Comparison of ENCODE assay signal across 35 cellular contexts in the genomic region with DNA sequence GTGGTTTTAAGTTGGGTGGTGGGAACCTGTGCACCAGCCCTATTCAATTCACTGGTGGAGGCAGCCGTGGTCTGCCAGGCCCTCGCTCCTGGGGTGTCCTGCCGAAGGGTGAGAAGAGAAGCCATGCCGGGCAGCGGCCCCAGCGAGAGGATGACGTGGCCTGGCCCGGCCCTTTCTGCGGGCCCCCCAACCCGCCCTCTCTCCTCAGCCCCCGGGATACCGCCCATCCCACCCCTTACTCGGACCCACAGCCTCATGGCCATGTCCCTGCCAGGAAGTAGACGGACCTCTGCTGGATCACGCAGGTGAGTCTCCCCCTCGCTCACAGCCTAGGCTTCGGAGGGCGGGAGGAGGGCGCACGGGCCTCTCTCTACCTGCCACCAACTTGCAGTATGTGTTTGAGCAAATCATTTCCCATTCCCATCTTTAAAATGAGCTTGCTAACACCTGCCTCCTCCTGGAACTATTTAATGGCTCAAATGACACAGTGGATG.
"Had no signal": no experiment of that assay in that cellular context is flagged by ENCODE, and none has a peak within 500 bp of the region (broad histone marks: within the 10 kb centered on the region; RNA-seq: fewer than 3 reads in every experiment).

No MANE protein-coding gene starts in this region.

- H3K27me3 Mint-ChIP-seq: activated B cell treated with CpG ODN at 0.5 μM for 24 hours; activated CD4-positive, alpha-beta memory T cell treated with anti-CD3 and anti-CD28 coated beads, Interleukin-2, amount 10 ng/mL, durations not matched to agents 7 days and 5 days; activated CD4-positive, alpha-beta T cell treated with anti-CD3 and anti-CD28 coated beads for 36 hours; activated CD4-positive, alpha-beta T cell treated with anti-CD3 and anti-CD28 coated beads, Interleukin-2, amount 10 ng/mL, durations not matched to agents 24 days and 14 days; activated naive CD8-positive, alpha-beta T cell; activated T-cell treated with anti-CD3 and anti-CD28 coated beads, Interleukin-2, amount 50 U/mL, for 24 hours; central memory CD8-positive, alpha-beta T cell; T-helper 17 cell had no signal

- DNase-seq: activated B cell treated with CpG ODN at 0.5 μM for 24 hours; activated CD4-positive, alpha-beta memory T cell treated with anti-CD3 and anti-CD28 coated beads, Interleukin-2, amount 10 ng/mL, durations not matched to agents 7 days and 5 days; activated CD4-positive, alpha-beta T cell treated with anti-CD3 and anti-CD28 coated beads for 36 hours; activated CD4-positive, alpha-beta T cell treated with anti-CD3 and anti-CD28 coated beads, Interleukin-2, amount 10 ng/mL, durations not matched to agents 24 days and 14 days; activated CD4-positive, alpha-beta T cell treated with anti-CD3 and anti-CD28 coated beads, Interleukin-2, amount 50 U/mL, for 4 hours; activated CD8-positive, alpha-beta memory T cell treated with anti-CD3 and anti-CD28 coated beads, Interleukin-2, amount 50 U/mL, for 48 hours; activated effector memory CD4-positive, alpha-beta T cell treated with Interleukin-2 at 50 U/mL for 16 hours; activated gamma-delta T cell treated with Interleukin-2 at 50 U/mL for 16 hours; activated naive CD4-positive, alpha-beta T cell treated with anti-CD3 and anti-CD28 coated beads, Interleukin-2, amount 50 U/mL, for 16 hours; activated naive CD4-positive, alpha-beta T cell treated with Interleukin-2 at 50 U/mL for 16 hours; activated T-cell treated with anti-CD3 and anti-CD28 coated beads for 4 hours; activated T-cell treated with anti-CD3 and anti-CD28 coated beads, Interleukin-2, amount 50 U/mL, for 24 hours; activated T-cell treated with anti-CD3 and anti-CD28 coated beads, Interleukin-2, amount 50 U/mL, for 72 hours; amniotic stem cell; anterior cingulate cortex; brain microvascular endothelial cell; effector memory CD4-positive, alpha-beta T cell; endodermal cell; erythroblast; foreskin keratinocyte; gastrocnemius medialis; glutamatergic neuron; T-helper 1 cell; T-helper 17 cell; T1000; WERI-Rb-1 had no signal

- H3K27ac Mint-ChIP-seq: activated B cell treated with CpG ODN at 0.5 μM for 24 hours; activated CD4-positive, alpha-beta memory T cell treated with anti-CD3 and anti-CD28 coated beads, Interleukin-2, amount 10 ng/mL, durations not matched to agents 7 days and 5 days; activated CD4-positive, alpha-beta T cell treated with anti-CD3 and anti-CD28 coated beads for 36 hours; activated CD4-positive, alpha-beta T cell treated with anti-CD3 and anti-CD28 coated beads, Interleukin-2, amount 10 ng/mL, durations not matched to agents 24 days and 14 days; activated naive CD8-positive, alpha-beta T cell; activated T-cell treated with anti-CD3 and anti-CD28 coated beads, Interleukin-2, amount 50 U/mL, for 24 hours; activated T-cell treated with anti-CD3 and anti-CD28 coated beads, Interleukin-2, amount 50 U/mL, for 72 hours; dendritic cell treated with granulocyte-macrophage colony-stimulating factor and Interleukin-4, amounts not matched to agents 40 ng/mL and 50 ng/mL, for 4 days; endodermal cell; T-helper 17 cell; T-helper 2 cell treated with Interferon-gamma antibody and Interleukin-4, amounts not matched to agents 5 μg/mL and 100 μg/mL, for 36 hours had no signal

- H3K4me3 ChIP-seq: coronary artery, dorsolateral prefrontal cortex, esophagus muscularis mucosa, gastrocnemius medialis had no signal

- H3K27me3 ChIP-seq: brain microvascular endothelial cell, dorsolateral prefrontal cortex, esophagus muscularis mucosa, foreskin keratinocyte, gastrocnemius medialis had no signal

- H3K27ac ChIP-seq: brain microvascular endothelial cell, coronary artery, esophagus muscularis mucosa, foreskin keratinocyte, gastrocnemius medialis, WERI-Rb-1 had no signal

- H3K36me3 ChIP-seq: brain microvascular endothelial cell, gastrocnemius medialis, WERI-Rb-1 had no signal

- H3K4me1 Mint-ChIP-seq: activated B cell treated with CpG ODN at 0.5 μM for 24 hours had no signal

- H3K9me3 Mint-ChIP-seq: activated B cell treated with CpG ODN at 0.5 μM for 24 hours; activated CD4-positive, alpha-beta memory T cell treated with anti-CD3 and anti-CD28 coated beads, Interleukin-2, amount 10 ng/mL, durations not matched to agents 7 days and 5 days; activated CD4-positive, alpha-beta T cell treated with anti-CD3 and anti-CD28 coated beads, Interleukin-2, amount 10 ng/mL, durations not matched to agents 24 days and 14 days; activated T-cell treated with anti-CD3 and anti-CD28 coated beads, Interleukin-2, amount 50 U/mL, for 24 hours; activated T-cell treated with anti-CD3 and anti-CD28 coated beads, Interleukin-2, amount 50 U/mL, for 72 hours; central memory CD8-positive, alpha-beta T cell; dendritic cell treated with granulocyte-macrophage colony-stimulating factor and Interleukin-4, amounts not matched to agents 40 ng/mL and 50 ng/mL, for 4 days; endodermal cell; T-helper 2 cell treated with Interferon-gamma antibody and Interleukin-4, amounts not matched to agents 5 μg/mL and 100 μg/mL, for 36 hours had no signal

- H3K9me3 ChIP-seq: esophagus muscularis mucosa, gastrocnemius medialis had no signal

- H3K4me3 Mint-ChIP-seq: activated B cell treated with CpG ODN at 0.5 μM for 24 hours; activated CD4-positive, alpha-beta memory T cell treated with anti-CD3 and anti-CD28 coated beads, Interleukin-2, amount 10 ng/mL, durations not matched to agents 7 days and 5 days; activated CD4-positive, alpha-beta T cell treated with anti-CD3 and anti-CD28 coated beads for 36 hours; activated CD4-positive, alpha-beta T cell treated with anti-CD3 and anti-CD28 coated beads, Interleukin-2, amount 10 ng/mL, durations not matched to agents 24 days and 14 days; activated naive CD8-positive, alpha-beta T cell; activated T-cell treated with anti-CD3 and anti-CD28 coated beads, Interleukin-2, amount 50 U/mL, for 24 hours; activated T-cell treated with anti-CD3 and anti-CD28 coated beads, Interleukin-2, amount 50 U/mL, for 72 hours; central memory CD8-positive, alpha-beta T cell; dendritic cell treated with granulocyte-macrophage colony-stimulating factor and Interleukin-4, amounts not matched to agents 40 ng/mL and 50 ng/mL, for 4 days; endodermal cell; T-helper 17 cell; T-helper 2 cell treated with Interferon-gamma antibody and Interleukin-4, amounts not matched to agents 5 μg/mL and 100 μg/mL, for 36 hours had no signal

- ATAC-seq: activated CD4-positive, alpha-beta T cell treated with anti-CD3 and anti-CD28 coated beads for 36 hours; activated CD4-positive, CD25-positive, alpha-beta regulatory T cell treated with anti-CD3 and anti-CD28 coated beads, Interleukin-2, amount 50 U/mL, for 24 hours; activated T-cell treated with anti-CD3 and anti-CD28 coated beads, Interleukin-2, amount 50 U/mL, for 72 hours; foreskin keratinocyte; gastrocnemius medialis; T-helper 17 cell had no signal

- FAIRE-seq: astrocyte had no signal
